Comparison of ENCODE assay signal across 8 cellular contexts in genomic region chr9:70411930-70412677, GRCh38. TPM values are rescaled to one million over a fixed set of nuclear protein-coding genes. Genes with fewer than 3 reads are reported as not detected.
DNase-seq lines count a peak whose midpoint lies in the region; ATAC-seq lines count a peak whose summit lies in the region.

No MANE protein-coding gene starts in this region.

- H3K36me3 Mint-ChIP-seq in activated CD8-positive, alpha-beta memory T cell treated with anti-CD3 and anti-CD28 coated beads, Interleukin-2, amount 10 ng/mL, durations not matched to agents 7 days and 5 days = peaks cover 9% of the 10 kb centered on the region

- DNase-seq in Caki2 (ENCODE audit: low read depth) (peak; percentile 74), NAMALWA (ENCODE audit: low spot score) (peak; percentile 15), epidermal melanocyte (ENCODE audit: insufficient read length, low spot score) (peak; percentile 59), midbrain (lab: John Stamatoyannopoulos, UW) (peak; percentile 44), putamen (ENCODE audit: low spot score) (no peak)
- peak; percentile 82 for DNase-seq in activated CD8-positive, alpha-beta memory T cell treated with anti-CD3 and anti-CD28 coated beads, Interleukin-2, amount 10 ng/mL, durations not matched to agents 7 days and 5 days
- peak; percentile 47 to 62 for DNase-seq in stimulated activated CD8-positive, alpha-beta memory T cell treated with anti-CD3 and anti-CD28 coated beads, Interleukin-7, amount 100 ng/mL, for 4 hours (ENCODE audit: low read depth in 2 of 2)

- CTCF ChIA-PET in activated CD8-positive, alpha-beta memory T cell treated with anti-CD3 and anti-CD28 coated beads, Interleukin-2, amount 10 ng/mL, durations not matched to agents 7 days and 5 days (lab: Charles Lee) = interaction anchor here (0.9 to 1.9 kb wide), 4 partner anchors 10 to 190 kb away, joined by 3 to 5 read pairs (median 3); no protein-coding TSS in a partner anchor

- H3K27ac Mint-ChIP-seq in activated CD8-positive, alpha-beta memory T cell treated with anti-CD3 and anti-CD28 coated beads, Interleukin-2, amount 10 ng/mL, durations not matched to agents 7 days and 5 days = peak overlapping the region; percentile 97

- peak; percentile 26 for ATAC-seq in GM21723 (IDR thresholded peaks at IDR 0.05; ENCODE audit: unreplicated experiment)
- ATAC-seq in activated CD8-positive, alpha-beta memory T cell treated with anti-CD3 and anti-CD28 coated beads, Interleukin-2, amount 10 ng/mL, durations not matched to agents 7 days and 5 days = peak; percentile 17

- H3K9me3 Mint-ChIP-seq in activated CD8-positive, alpha-beta memory T cell treated with anti-CD3 and anti-CD28 coated beads, Interleukin-2, amount 10 ng/mL, durations not matched to agents 7 days and 5 days (ENCODE audit: low read depth) = no peaks in the 10 kb centered on the region

- H3K4me3 Mint-ChIP-seq in activated CD8-positive, alpha-beta memory T cell treated with anti-CD3 and anti-CD28 coated beads, Interleukin-2, amount 10 ng/mL, durations not matched to agents 7 days and 5 days = peak overlapping the region; percentile 96

- H3K4me1 Mint-ChIP-seq in activated CD8-positive, alpha-beta memory T cell treated with anti-CD3 and anti-CD28 coated beads, Interleukin-2, amount 10 ng/mL, durations not matched to agents 7 days and 5 days = peaks cover 50% of the 10 kb centered on the region

- in situ Hi-C loops in Caki2 (cut with HindIII; ENCODE audit: low pct_unique_long_range_greater_than_20kb, low sequenced_read_pairs) = no loop called here

- no peaks in the 10 kb centered on the region for H3K27me3 Mint-ChIP-seq in activated CD8-positive, alpha-beta memory T cell treated with anti-CD3 and anti-CD28 coated beads, Interleukin-2, amount 10 ng/mL, durations not matched to agents 7 days and 5 days

RNA-seq across cellular contexts. Expression of gene KLF9, which starts 2.4 kb away (rescaled TPM):
- total RNA-seq in Caki2 (2014; rRNA removed; shearing (Covaris generic); ENCODE audit: low replicate concordance) = 0.35 and 1.1 TPM in 2 replicates
- 10 to 100 TPM; 12.0 to 12.2 TPM for total RNA-seq in activated CD8-positive, alpha-beta memory T cell treated with anti-CD3 and anti-CD28 coated beads, Interleukin-2, amount 10 ng/mL, durations not matched to agents 7 days and 5 days
